16 cellular contexts compared by ENCODE assay signal in the genomic region with DNA sequence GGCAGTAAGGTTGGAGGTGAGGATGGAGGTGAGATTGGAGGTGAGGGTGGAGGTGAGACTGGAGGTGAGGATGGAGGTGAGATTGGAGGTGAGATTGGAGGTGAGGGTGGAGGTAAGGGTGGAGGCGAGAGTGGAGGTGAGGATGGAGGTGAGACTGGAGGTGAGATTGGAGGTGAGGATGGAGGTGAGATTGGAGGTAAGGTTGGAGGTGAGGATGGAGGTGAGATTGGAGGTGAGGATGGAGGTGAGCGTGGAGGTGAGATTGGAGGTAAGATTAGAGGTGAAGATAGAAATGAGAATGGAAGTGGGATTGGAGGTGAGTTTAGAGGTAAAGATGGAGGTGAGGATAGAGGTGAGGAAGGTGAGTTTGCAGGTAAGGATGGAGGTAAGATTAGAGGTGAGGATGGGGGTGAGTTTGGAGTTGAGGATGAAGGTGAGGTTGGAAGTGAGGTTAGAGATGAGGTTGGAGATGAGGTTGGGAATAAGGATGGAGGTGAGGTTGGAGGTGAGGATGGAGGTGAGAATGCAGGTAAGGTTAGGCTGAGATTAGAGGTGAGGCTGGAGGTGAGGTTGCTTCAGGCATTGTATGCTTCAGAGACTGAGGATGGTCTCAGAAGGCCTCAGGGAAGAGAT. TPM values are rescaled to one million over a fixed set of nuclear protein-coding genes. Genes with fewer than 3 reads are reported as not detected.
DNase-seq lines count a peak whose midpoint lies in the region; ATAC-seq and TF ChIP-seq lines count a peak whose summit lies in the region.
"Had no signal": no experiment of that assay in that cellular context is flagged by ENCODE, and none has a peak within 500 bp of the region (broad histone marks: within the 10 kb centered on the region; RNA-seq: fewer than 3 reads in every experiment).

No MANE protein-coding gene starts in this region.

- CTCF ChIA-PET in activated CD8-positive, alpha-beta memory T cell treated with anti-CD3 and anti-CD28 coated beads, Interleukin-2, amount 10 ng/mL, durations not matched to agents 7 days and 5 days (lab: Charles Lee): interaction anchor here (1.0 to 3.9 kb wide), 9 partner anchors 8 to 107 kb away, joined by 3 to 66 read pairs (median 5); a partner anchor contains a TSS
- CTCF ChIA-PET in RWPE1 (lab: Yijun Ruan, JAX): interaction anchor here (1.8 kb wide), 1 partner anchor 17 kb away, joined by 7 read pairs; no protein-coding TSS in a partner anchor

- WGBS in esophagus muscularis mucosa: 86% methylated on average over 2 of the region's 2 CpGs

- TF ChIP-seq CTCF in RWPE1 (conservative IDR thresholded peaks at IDR 0.05; ENCODE audit: low read depth): no peak
- no peak for TF ChIP-seq CTCF in esophagus muscularis mucosa (IDR thresholded peaks at IDR 0.05)

- H3K27ac ChIP-seq in RWPE1 (peak overlapping the region; percentile 78), esophagus muscularis mucosa (replicated peaks in 1 of 4) (peak overlapping the region in 1 of 4 donors; percentile 35)

- intact Hi-C loops in esophagus muscularis mucosa (cut with DNase I): no loop called here

- no peaks in the 10 kb centered on the region for H3K36me3 ChIP-seq in esophagus muscularis mucosa

- H3K4me1 ChIP-seq in esophagus muscularis mucosa: peaks cover 0 to 13% (median 8%) of the 10 kb centered on the region in 4 donors

- H3K4me1 Mint-ChIP-seq in activated CD8-positive, alpha-beta memory T cell treated with anti-CD3 and anti-CD28 coated beads, Interleukin-2, amount 10 ng/mL, durations not matched to agents 7 days and 5 days: peaks cover 38% of the 10 kb centered on the region
- H3K4me1 Mint-ChIP-seq in stimulated activated naive B cell treated with anti-CD40 and anti-IgM and Interleukin-4, amounts not matched to agents 10 μg/mL and 1 μg/mL and 100 μg/mL, for 72 hours: peaks cover 23 to 31% of the 10 kb centered on the region in 2 donors

- POLR2A ChIA-PET in RWPE1 (lab: Yijun Ruan, JAX; ENCODE audit: low non-redundant PET): no interaction called here

- H3K27me3 ChIP-seq in esophagus muscularis mucosa: peaks cover 0 to 57% (median 5%) of the 10 kb centered on the region in 4 donors

- TF ChIP-seq POLR2A in erythroblast (IDR thresholded peaks at IDR 0.05; ENCODE audit: low read length) (no peak), esophagus muscularis mucosa (IDR thresholded peaks at IDR 0.05; ENCODE audit: low read depth) (no peak)

- no peak overlapping the region for H3K4me3 ChIP-seq in esophagus muscularis mucosa
- H3K4me3 ChIP-seq: coronary artery had no signal

- H3K27me3 Mint-ChIP-seq in activated CD8-positive, alpha-beta memory T cell treated with anti-CD3 and anti-CD28 coated beads, Interleukin-2, amount 10 ng/mL, durations not matched to agents 7 days and 5 days: no peaks in the 10 kb centered on the region
- H3K27me3 Mint-ChIP-seq in stimulated activated naive B cell treated with anti-CD40 and anti-IgM and Interleukin-4, amounts not matched to agents 10 μg/mL and 1 μg/mL and 100 μg/mL, for 72 hours: no peaks in the 10 kb centered on the region

- H3K9me3 Mint-ChIP-seq in activated CD8-positive, alpha-beta memory T cell treated with anti-CD3 and anti-CD28 coated beads, Interleukin-2, amount 10 ng/mL, durations not matched to agents 7 days and 5 days (ENCODE audit: low read depth): no peaks in the 10 kb centered on the region
- H3K9me3 Mint-ChIP-seq in stimulated activated naive B cell treated with anti-CD40 and anti-IgM and Interleukin-4, amounts not matched to agents 10 μg/mL and 1 μg/mL and 100 μg/mL, for 72 hours: peaks cover 0 to 2% of the 10 kb centered on the region in 2 donors
- H3K9me3 Mint-ChIP-seq: immature natural killer cell had no signal

- H3K36me3 Mint-ChIP-seq in activated CD8-positive, alpha-beta memory T cell treated with anti-CD3 and anti-CD28 coated beads, Interleukin-2, amount 10 ng/mL, durations not matched to agents 7 days and 5 days: peaks cover 62% of the 10 kb centered on the region
- H3K36me3 Mint-ChIP-seq in stimulated activated naive B cell treated with anti-CD40 and anti-IgM and Interleukin-4, amounts not matched to agents 10 μg/mL and 1 μg/mL and 100 μg/mL, for 72 hours: peaks cover 43 to 63% of the 10 kb centered on the region in 2 donors
- H3K36me3 Mint-ChIP-seq: immature natural killer cell had no signal

- no peak for TF ChIP-seq EP300 in esophagus muscularis mucosa (IDR thresholded peaks at IDR 0.05)

- no peaks in the 10 kb centered on the region for H3K9me3 ChIP-seq in esophagus muscularis mucosa

- H3K27ac Mint-ChIP-seq in activated CD8-positive, alpha-beta memory T cell treated with anti-CD3 and anti-CD28 coated beads, Interleukin-2, amount 10 ng/mL, durations not matched to agents 7 days and 5 days: peak overlapping the region; percentile 95
- H3K27ac Mint-ChIP-seq in stimulated activated naive B cell treated with anti-CD40 and anti-IgM and Interleukin-4, amounts not matched to agents 10 μg/mL and 1 μg/mL and 100 μg/mL, for 72 hours: peak overlapping the region; percentile 63

- no peak for DNase-seq in activated CD8-positive, alpha-beta memory T cell treated with anti-CD3 and anti-CD28 coated beads, Interleukin-2, amount 10 ng/mL, durations not matched to agents 7 days and 5 days
- no peak for DNase-seq in activated CD8-positive, alpha-beta memory T cell treated with anti-CD3 and anti-CD28 coated beads for 24 hours
- DNase-seq in RWPE1 (ENCODE audit: low spot score) (no peak), erythroblast (lab: John Stamatoyannopoulos, UW) (peak; percentile 25 to 38), esophagus muscularis mucosa (ENCODE audit: extremely low spot score) (no peak), SKM-1 (lab: John Stamatoyannopoulos, UW; ENCODE audit: unreplicated experiment) (no peak), NCI-H2196 treated with DMSO at 0.1 percent for 48 hours (lab: John Stamatoyannopoulos, UW; ENCODE audit: unreplicated experiment) (no peak)
- no peak for DNase-seq in stimulated activated naive B cell treated with anti-CD40 and anti-IgM and Interleukin-4, amounts not matched to agents 10 μg/mL and 1 μg/mL and 100 μg/mL, for 72 hours
- DNase-seq: activated gamma-delta T cell, immature natural killer cell, NCI-H2107 had no signal

- no peak overlapping the region for H3K4me3 Mint-ChIP-seq in activated CD8-positive, alpha-beta memory T cell treated with anti-CD3 and anti-CD28 coated beads, Interleukin-2, amount 10 ng/mL, durations not matched to agents 7 days and 5 days
- H3K4me3 Mint-ChIP-seq in stimulated activated naive B cell treated with anti-CD40 and anti-IgM and Interleukin-4, amounts not matched to agents 10 μg/mL and 1 μg/mL and 100 μg/mL, for 72 hours: no peak overlapping the region
- H3K4me3 Mint-ChIP-seq: immature natural killer cell had no signal

- ATAC-seq in activated CD8-positive, alpha-beta memory T cell treated with anti-CD3 and anti-CD28 coated beads, Interleukin-2, amount 10 ng/mL, durations not matched to agents 7 days and 5 days: no peak
- no peak for ATAC-seq in stimulated activated naive B cell treated with anti-CD40 and anti-IgM and Interleukin-4, amounts not matched to agents 10 μg/mL and 1 μg/mL and 100 μg/mL, for 72 hours (replicated peaks)

RNA-seq across cellular contexts. Expression of a gene that starts 12.2 kb away (rescaled TPM):
- 10 to 100 TPM; 59.7 to 77.9 TPM for total RNA-seq in activated CD8-positive, alpha-beta memory T cell treated with anti-CD3 and anti-CD28 coated beads, Interleukin-2, amount 10 ng/mL, durations not matched to agents 7 days and 5 days
- total RNA-seq in esophagus muscularis mucosa: 10 to 100 TPM in 3 of 4 donors, 1 to 10 TPM in 1; 8.4 to 26.0 (median 14.2) TPM
- total RNA-seq: astrocyte had no signal

RNA-seq across cellular contexts. Expression of a gene that starts 40.4 kb away (rescaled TPM):
- total RNA-seq in activated CD8-positive, alpha-beta memory T cell treated with anti-CD3 and anti-CD28 coated beads, Interleukin-2, amount 10 ng/mL, durations not matched to agents 7 days and 5 days: 10 to 100 TPM in 1 of 2 experiments, 1 to 10 TPM in 1; 3.0 to 26.9 TPM
- total RNA-seq in esophagus muscularis mucosa: 10 to 100 TPM in 1 of 4 donors, 1 to 10 TPM in 3; 4.6 to 19.4 (median 6.2) TPM

RNA-seq across cellular contexts. Expression of a gene that starts 56.1 kb away (rescaled TPM):
- not detected for total RNA-seq in activated CD8-positive, alpha-beta memory T cell treated with anti-CD3 and anti-CD28 coated beads, Interleukin-2, amount 10 ng/mL, durations not matched to agents 7 days and 5 days
- not detected for total RNA-seq in esophagus muscularis mucosa
- total RNA-seq: astrocyte; omental fat pad; sciatic nerve; T-helper 1 cell treated with Interleukin-12 subunit alpha and Interleukin-12 subunit beta and Interleukin-4 antibody, amounts not matched to agents 30 ng/mL and 1 ng/mL, for 36 hours had no signal

Comparison
In these comparisons a context has a peak if more than half of its experiments do, and no peak if none do; other contexts are left out.
1. DNase-seq: peak in erythroblast (2 of 2); none in activated CD8-positive, alpha-beta memory T cell treated with anti-CD3 and anti-CD28 coated beads, Interleukin-2, amount 10 ng/mL, durations not matched to agents 7 days and 5 days (single experiment), activated CD8-positive, alpha-beta memory T cell treated with anti-CD3 and anti-CD28 coated beads for 24 hours (single experiment), RWPE1 (single experiment), stimulated activated naive B cell treated with anti-CD40 and anti-IgM and Interleukin-4, amounts not matched to agents 10 μg/mL and 1 μg/mL and 100 μg/mL, for 72 hours (single experiment), esophagus muscularis mucosa (single experiment), SKM-1 (single experiment) and NCI-H2196 treated with DMSO at 0.1 percent for 48 hours (single experiment).